Comparison of ENCODE assay signal across 21 cellular contexts in the genomic region with DNA sequence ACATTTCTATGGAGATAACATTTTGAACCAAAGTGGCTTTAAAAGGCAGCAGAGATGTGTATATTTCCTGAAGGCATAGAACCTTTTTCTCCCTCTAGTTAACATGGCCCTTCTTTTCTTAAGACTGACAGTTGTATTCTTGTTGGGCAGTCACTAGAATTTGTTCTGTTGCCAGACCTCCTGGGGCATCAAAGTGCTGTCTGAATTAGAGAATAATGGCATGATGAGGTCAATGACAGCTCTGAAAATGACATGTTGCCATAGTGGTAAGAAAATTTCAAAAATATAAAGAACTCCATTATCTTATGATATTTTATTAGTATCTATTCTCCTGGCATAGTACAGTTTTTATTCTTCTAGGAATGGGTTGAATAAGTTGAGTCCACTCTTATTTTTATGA.
DNase-seq lines count a peak whose midpoint lies in the region; TF ChIP-seq lines count a peak whose summit lies in the region.
"Had no signal": no experiment of that assay in that cellular context is flagged by ENCODE, and none has a peak within 500 bp of the region (broad histone marks: within the 10 kb centered on the region; RNA-seq: fewer than 3 reads in every experiment).

No MANE protein-coding gene starts in this region.

- H3K36me3 Mint-ChIP-seq in brain = no peaks in the 10 kb centered on the region
- H3K36me3 Mint-ChIP-seq: CD14-positive monocyte; CD4-positive, alpha-beta memory T cell; CD4-positive, CD25-positive, alpha-beta regulatory T cell; CD8-positive, alpha-beta memory T cell had no signal

- H3K27ac Mint-ChIP-seq in brain = peak overlapping the region in 3 of 5 experiments; percentile 15 to 84 (median 24)
- H3K27ac Mint-ChIP-seq: CD14-positive monocyte; CD4-positive, alpha-beta memory T cell; CD4-positive, CD25-positive, alpha-beta regulatory T cell; CD8-positive, alpha-beta memory T cell had no signal

- peaks cover 0 to 3% (median 0%) of the 10 kb centered on the region in 5 experiments for H3K9me3 Mint-ChIP-seq in brain

- peaks cover 56% of the 10 kb centered on the region for H3K4me1 Mint-ChIP-seq in brain
- H3K4me1 Mint-ChIP-seq: CD14-positive monocyte; CD4-positive, alpha-beta memory T cell; CD4-positive, CD25-positive, alpha-beta regulatory T cell; CD8-positive, alpha-beta memory T cell had no signal

- TF ChIP-seq CTCF in brain (conservative IDR thresholded peaks at IDR 0.05) = no peak

- H3K4me3 Mint-ChIP-seq in brain = no peak overlapping the region
- H3K4me3 Mint-ChIP-seq: CD14-positive monocyte; CD4-positive, alpha-beta memory T cell; CD4-positive, CD25-positive, alpha-beta regulatory T cell; CD8-positive, alpha-beta memory T cell had no signal

- peaks cover 7% of the 10 kb centered on the region for H3K27me3 Mint-ChIP-seq in brain
- H3K27me3 Mint-ChIP-seq: CD4-positive, alpha-beta memory T cell; CD4-positive, CD25-positive, alpha-beta regulatory T cell; CD8-positive, alpha-beta memory T cell had no signal

- DNase-seq in NCI-H446 (lab: John Stamatoyannopoulos, UW) (peak; percentile 14 to 28), NCI-H446 treated with DMSO at 0.1 percent for 48 hours (lab: John Stamatoyannopoulos, UW) (peak; percentile 15), NCI-H526 treated with DMSO at 0.1 percent for 48 hours (lab: John Stamatoyannopoulos, UW) (no peak)
- no peak for DNase-seq in activated CD4-positive, CD25-positive, alpha-beta regulatory T cell treated with anti-CD3 and anti-CD28 coated beads, Interleukin-2, amount 50 U/mL, for 72 hours
- DNase-seq in activated naive CD4-positive, alpha-beta T cell treated with anti-CD3 and anti-CD28 coated beads, Interleukin-2, amount 50 U/mL, for 16 hours = no peak
- DNase-seq: 8988T; ACHN; BE2C; C1 segment of cervical spinal cord; CD4-positive, alpha-beta memory T cell; CD4-positive, CD25-positive, alpha-beta regulatory T cell; CD8-positive, alpha-beta memory T cell; COR-L47; DMS153; DMS53; DMS79; DND-41; EL; GDM1 had no signal

Comparison
In these comparisons a context has a peak if more than half of its experiments do, and no peak if none do; other contexts are left out.
1. DNase-seq: peak in NCI-H446 (2 of 2) and NCI-H446 treated with DMSO at 0.1 percent for 48 hours (single experiment); none in NCI-H526 treated with DMSO at 0.1 percent for 48 hours (single experiment), activated CD4-positive, CD25-positive, alpha-beta regulatory T cell treated with anti-CD3 and anti-CD28 coated beads, Interleukin-2, amount 50 U/mL, for 72 hours (single experiment) and activated naive CD4-positive, alpha-beta T cell treated with anti-CD3 and anti-CD28 coated beads, Interleukin-2, amount 50 U/mL, for 16 hours (single experiment).